ENCODE assay signal across 12 cellular contexts in genomic region chr21:32389337-32390015, GRCh38. TPM values are rescaled to one million over a fixed set of nuclear protein-coding genes. Genes with fewer than 3 reads are reported as not detected.
DNase-seq lines count a peak whose midpoint lies in the region; ATAC-seq, FAIRE-seq and TF ChIP-seq lines count a peak whose summit lies in the region.
"Had no signal": no experiment of that assay in that cellular context is flagged by ENCODE, and none has a peak within 500 bp of the region (broad histone marks: within the 10 kb centered on the region; RNA-seq: fewer than 3 reads in every experiment).

No MANE protein-coding gene starts in this region.

- H3K4me3 Mint-ChIP-seq in GM23338, result peak overlapping the region; percentile 8; the same call in 1 of the 3 replicates
- peak overlapping the region; percentile 91 for H3K4me3 Mint-ChIP-seq in activated naive CD8-positive, alpha-beta T cell treated with anti-CD3 and anti-CD28 coated beads, Interleukin-2, amount 50 U/mL, for 24 hours
- H3K4me3 Mint-ChIP-seq: effector memory CD8-positive, alpha-beta T cell; nephron progenitor cell had no signal

- peaks cover 21% of the 10 kb centered on the region; the same call in 1 of the 2 replicates for H3K36me3 ChIP-seq in GM23338 (ENCODE audit: insufficient read depth)
- H3K36me3 ChIP-seq in keratinocyte (ENCODE audit: control insufficient read depth in 2 of 2, extremely low read depth in 1 of 2, insufficient read depth in 2 of 2, low read length in 2 of 2), result peaks cover 6 to 27% of the 10 kb centered on the region in 2 experiments

- H3K9me3 Mint-ChIP-seq in GM23338, result peaks cover 7% of the 10 kb centered on the region; the same call in 2 of the 3 replicates
- H3K9me3 Mint-ChIP-seq in activated naive CD8-positive, alpha-beta T cell treated with anti-CD3 and anti-CD28 coated beads, Interleukin-2, amount 50 U/mL, for 24 hours, result no peaks in the 10 kb centered on the region
- H3K9me3 Mint-ChIP-seq: CD4-positive, alpha-beta memory T cell; effector memory CD8-positive, alpha-beta T cell had no signal

- 0 out of 2 replicates have a peak overlapping the region, but pooled peaks have one; percentile 8 for H3K4me2 ChIP-seq in GM23338
- peak overlapping the region; percentile 25 for H3K4me2 ChIP-seq in keratinocyte (ENCODE audit: control insufficient read depth, extremely low read depth, insufficient read depth, low read depth, low read length)

- H3K4me1 Mint-ChIP-seq in GM23338, result peaks cover 34% of the 10 kb centered on the region
- peaks cover 75% of the 10 kb centered on the region for H3K4me1 Mint-ChIP-seq in activated naive CD8-positive, alpha-beta T cell treated with anti-CD3 and anti-CD28 coated beads, Interleukin-2, amount 50 U/mL, for 24 hours

- peak overlapping the region; percentile 67 for H3K27ac Mint-ChIP-seq in GM23338
- H3K27ac Mint-ChIP-seq in activated naive CD8-positive, alpha-beta T cell treated with anti-CD3 and anti-CD28 coated beads, Interleukin-2, amount 50 U/mL, for 24 hours, result peak overlapping the region; percentile 3
- H3K27ac Mint-ChIP-seq: effector memory CD8-positive, alpha-beta T cell; nephron progenitor cell had no signal

- no peak overlapping the region for H2AFZ ChIP-seq in GM23338
- no peak overlapping the region for H2AFZ ChIP-seq in keratinocyte (ENCODE audit: control insufficient read depth, low read length)

- no peaks in the 10 kb centered on the region for H3F3A ChIP-seq in GM23338 (replicated peaks; ENCODE audit: low read depth)

- peaks cover 3% of the 10 kb centered on the region for H3K27me3 Mint-ChIP-seq in GM23338 (ENCODE audit: insufficient read depth, low read depth, poor library complexity)
- H3K27me3 Mint-ChIP-seq in activated naive CD8-positive, alpha-beta T cell treated with anti-CD3 and anti-CD28 coated beads, Interleukin-2, amount 50 U/mL, for 24 hours, result no peaks in the 10 kb centered on the region
- H3K27me3 Mint-ChIP-seq: CD4-positive, alpha-beta memory T cell; effector memory CD8-positive, alpha-beta T cell had no signal

- peaks cover 53% of the 10 kb centered on the region for H4K20me1 ChIP-seq in GM23338 (replicated peaks; ENCODE audit: insufficient read depth)
- peaks cover 11% of the 10 kb centered on the region for H4K20me1 ChIP-seq in keratinocyte (ENCODE audit: control insufficient read depth, extremely low read depth, insufficient read depth, low read length)

- H3K9me3 ChIP-seq in keratinocyte (ENCODE audit: control insufficient read depth, low read depth, low read length), result no peaks in the 10 kb centered on the region

- no peak for FAIRE-seq in keratinocyte (lab: Jason Lieb, UNC)

- H3K9me2 ChIP-seq in GM23338 (ENCODE audit: insufficient read depth), result peaks cover 5% of the 10 kb centered on the region; the same call in 1 of the 2 replicates

- peak; percentile 49 for DNase-seq in AG08396 (ENCODE audit: low spot score)
- no peak for DNase-seq in GM23338 (ENCODE audit: low spot score)
- DNase-seq in activated naive CD8-positive, alpha-beta T cell treated with anti-CD3 and anti-CD28 coated beads, Interleukin-2, amount 50 U/mL, for 24 hours, result no peak
- no peak for DNase-seq in keratinocyte (ENCODE audit: low read depth, low spot score)
- no peak for DNase-seq in NCI-H524 (lab: John Stamatoyannopoulos, UW)
- no peak for DNase-seq in activated gamma-delta T cell (lab: John Stamatoyannopoulos, UW)
- DNase-seq: CD4-positive, alpha-beta memory T cell; effector memory CD8-positive, alpha-beta T cell; NCI-H2029 treated with DMSO at 0.1 percent for 48 hours; nephron progenitor cell had no signal

- H3K27me3 ChIP-seq in GM23338 (ENCODE audit: insufficient read depth) (no peaks in the 10 kb centered on the region), keratinocyte (ENCODE audit: control insufficient read depth, extremely low read depth, insufficient read depth, low read length) (no peaks in the 10 kb centered on the region)

- H3K4me3 ChIP-seq in GM23338 (no peak overlapping the region), keratinocyte (ENCODE audit: control insufficient read depth in 2 of 3, extremely low read depth in 1 of 3, insufficient read depth in 2 of 3, low read depth in 1 of 3, low read length in 3 of 3) (no peak overlapping the region)

- TF ChIP-seq CTCF in GM23338 (conservative IDR thresholded peaks at IDR 0.05; ENCODE audit: low read depth in 2 of 2) (no peak), keratinocyte (optimal IDR thresholded peaks at IDR 0.05 in 1 of 3, IDR thresholded peaks at IDR 0.05 in 1 of 3, conservative IDR thresholded peaks at IDR 0.05 in 1 of 3; ENCODE audit: extremely low read depth in 1 of 3, insufficient read depth in 2 of 3, low read length in 3 of 3) (no peak)

- H3K9me1 ChIP-seq in keratinocyte (ENCODE audit: control insufficient read depth, extremely low read depth, insufficient read depth, low read length), result peaks cover 3% of the 10 kb centered on the region

- H3K79me2 ChIP-seq in GM23338 (replicated peaks; ENCODE audit: insufficient read depth), result peaks cover 80% of the 10 kb centered on the region
- H3K79me2 ChIP-seq in keratinocyte (ENCODE audit: control insufficient read depth, insufficient read depth, low read length), result peaks cover 69% of the 10 kb centered on the region

- H3K9ac ChIP-seq in keratinocyte (ENCODE audit: control insufficient read depth, extremely low read depth, insufficient read depth, low read length), result no peak overlapping the region

- dilution Hi-C loops in keratinocyte (cut with MboI; ENCODE audit: extremely low pct_ligation_motif_present, low sequenced_read_pairs), result no loop called here

- peaks cover 28% of the 10 kb centered on the region for H3K36me3 Mint-ChIP-seq in GM23338 (ENCODE audit: low read depth)
- H3K36me3 Mint-ChIP-seq in activated naive CD8-positive, alpha-beta T cell treated with anti-CD3 and anti-CD28 coated beads, Interleukin-2, amount 50 U/mL, for 24 hours (ENCODE audit: low read depth), result peaks cover 44% of the 10 kb centered on the region

- H3K4me1 ChIP-seq in GM23338 (ENCODE audit: insufficient read depth) (peaks cover 24% of the 10 kb centered on the region), keratinocyte (ENCODE audit: control insufficient read depth, extremely low read depth, insufficient read depth, low read length) (peaks cover 35% of the 10 kb centered on the region)

- ATAC-seq in GM23338 (no peak), GM19467 (IDR thresholded peaks at IDR 0.05; ENCODE audit: unreplicated experiment) (no peak), HG03025 (IDR thresholded peaks at IDR 0.05; ENCODE audit: low FRiP score, unreplicated experiment) (no peak)
- ATAC-seq in activated naive CD8-positive, alpha-beta T cell treated with anti-CD3 and anti-CD28 coated beads, Interleukin-2, amount 50 U/mL, for 24 hours, result no peak
- ATAC-seq: effector memory CD8-positive, alpha-beta T cell had no signal

- H3K27ac ChIP-seq in GM23338 (ENCODE audit: low read depth) (no peak overlapping the region), keratinocyte (ENCODE audit: control insufficient read depth, insufficient read depth, low read length) (no peak overlapping the region)

TF ChIP-seq in GM23338, 12 proteins besides CTCF, POLR2A, EP300 and RAD21 (continues in another document):
- no peak for TF ChIP-seq ZNF114 (CRISPR knock-in tag; IDR thresholded peaks at IDR 0.05)
- no peak for TF ChIP-seq NANOG (IDR thresholded peaks at IDR 0.05; ENCODE audit: borderline replicate concordance)
- TF ChIP-seq EZH2 (IDR thresholded peaks at IDR 0.05; ENCODE audit: low read depth, unreplicated experiment), result no peak
- TF ChIP-seq ZNF331 (CRISPR knock-in tag; IDR thresholded peaks at IDR 0.05; ENCODE audit: low read depth), result no peak
- no peak for TF ChIP-seq CREB1 (CRISPR knock-in tag; IDR thresholded peaks at IDR 0.05; ENCODE audit: low read depth)
- TF ChIP-seq STAT1 (IDR thresholded peaks at IDR 0.05; ENCODE audit: unreplicated experiment), result no peak
- TF ChIP-seq ETS1 (IDR thresholded peaks at IDR 0.05), result no peak

RNA-seq across cellular contexts. Expression of gene URB1, which starts 3.3 kb away (rescaled TPM):
- 42.2 and 44.1 TPM in 2 replicates for total RNA-seq in GM23338 (2014; rRNA removed; shearing (Covaris generic))
- polyA plus RNA-seq in GM23338 (2016; fragmentation: Nextera tagmentation; extraction: Ambion mirVana) (6.8 and 7.7 TPM in 2 replicates), keratinocyte (7.3 to 11.3 TPM (median 9.0 TPM) in 3 replicates)
- polyA plus RNA-seq in keratinocyte (2011; ENCODE audit: low read depth), result 4.9 TPM
- 5.5 and 6.0 TPM in 2 replicates for polyA plus RNA-seq in keratinocyte (2011; cell fraction: cytosol; rRNA removed)
- polyA plus RNA-seq in keratinocyte (2011; cell fraction: nucleus; rRNA removed), result 26.3 and 27.4 TPM in 2 replicates
- polyA plus RNA-seq in keratinocyte (2012; ENCODE audit: low replicate concordance), result 7.1 and 15.0 TPM in 2 replicates
- 20.4 to 31.0 TPM (median 28.1 TPM) in 3 replicates for polyA minus RNA-seq in keratinocyte
- polyA minus RNA-seq in keratinocyte (2011; cell fraction: cytosol; rRNA and poly(A)+ RNA removed), result 15.7 TPM
- polyA minus RNA-seq in keratinocyte (2011; cell fraction: nucleus; rRNA and poly(A)+ RNA removed), result 53.4 and 72.7 TPM in 2 replicates

RNA-seq across cellular contexts. Expression of gene EVA1C, which starts 23.0 kb away (rescaled TPM):
- total RNA-seq in GM23338 (2014; rRNA removed; shearing (Covaris generic)), result 3.8 and 6.9 TPM in 2 replicates
- polyA plus RNA-seq in GM23338 (2016; fragmentation: Nextera tagmentation; extraction: Ambion mirVana), result 3.9 and 4.6 TPM in 2 replicates
- polyA plus RNA-seq in keratinocyte, result 6.1 to 15.3 TPM (median 10.8 TPM) in 3 replicates
- polyA plus RNA-seq in keratinocyte (2011; ENCODE audit: low read depth), result 7.1 TPM
- polyA plus RNA-seq in keratinocyte (2011; cell fraction: cytosol; rRNA removed), result 7.3 and 14.3 TPM in 2 replicates
- 6.8 TPM in 2 replicates for polyA plus RNA-seq in keratinocyte (2011; cell fraction: nucleus; rRNA removed)
- 12.5 and 13.1 TPM in 2 replicates for polyA plus RNA-seq in keratinocyte (2012; ENCODE audit: low replicate concordance)
- 6.5 to 13.9 TPM (median 10.0 TPM) in 3 replicates for polyA minus RNA-seq in keratinocyte
- 8.1 TPM for polyA minus RNA-seq in keratinocyte (2011; cell fraction: cytosol; rRNA and poly(A)+ RNA removed)
- 4.5 and 5.2 TPM in 2 replicates for polyA minus RNA-seq in keratinocyte (2011; cell fraction: nucleus; rRNA and poly(A)+ RNA removed)
